ENCODE assay signal across 16 cellular contexts in genomic region chr1:232110281-232111090, GRCh38.
DNase-seq lines count a peak whose midpoint lies in the region; FAIRE-seq and TF ChIP-seq lines count a peak whose summit lies in the region.
"Had no signal": no experiment of that assay in that cellular context is flagged by ENCODE, and none has a peak within 500 bp of the region (broad histone marks: within the 10 kb centered on the region; RNA-seq: fewer than 3 reads in every experiment).

No MANE protein-coding gene starts in this region.

- H3K18ac ChIP-seq in mesenchymal stem cell (ENCODE audit: low read depth in 1 of 2, low read length in 2 of 2), result peak overlapping the region in 1 of 2 experiments; percentile 11

- H3K9me3 ChIP-seq in HUES6 (ENCODE audit: control insufficient read depth, insufficient read depth, low read depth, low read length), result no peaks in the 10 kb centered on the region
- H3K9me3 ChIP-seq in mesenchymal stem cell (ENCODE audit: control insufficient read depth, low read length), result no peaks in the 10 kb centered on the region
- H3K9me3 ChIP-seq: Peyer's patch, upper lobe of left lung had no signal

- H3K4me3 ChIP-seq in HUES6 (ENCODE audit: low read depth, low read length) (peak overlapping the region; percentile 46), mesenchymal stem cell (ENCODE audit: insufficient read depth in 1 of 2, low read depth in 1 of 2, low read length in 2 of 2) (no peak overlapping the region)
- H3K4me3 ChIP-seq: Peyer's patch, upper lobe of left lung had no signal

- TF ChIP-seq CTCF in AG09319 (IDR thresholded peaks at IDR 0.05; ENCODE audit: low read depth, low read length), result no peak

- H3K36me3 ChIP-seq in HUES6 (ENCODE audit: control insufficient read depth, insufficient read depth, low read length) (no peaks in the 10 kb centered on the region), mesenchymal stem cell (ENCODE audit: control insufficient read depth in 1 of 2, insufficient read depth in 2 of 2, low read depth in 1 of 2, low read length in 2 of 2) (no peaks in the 10 kb centered on the region)
- H3K36me3 ChIP-seq: Peyer's patch, upper lobe of left lung had no signal

- H2AFZ ChIP-seq in mesenchymal stem cell (ENCODE audit: low read depth, low read length), result peak overlapping the region; percentile 24

- H3K27ac ChIP-seq in HUES6 (ENCODE audit: low read depth, low read length) (peak overlapping the region; percentile 52; the same call in 1 of the 2 replicates), mesenchymal stem cell (ENCODE audit: low read length, poor library complexity, severe bottlenecking) (peak overlapping the region; percentile 7)
- H3K27ac ChIP-seq: Peyer's patch, upper lobe of left lung had no signal

- H4K91ac ChIP-seq in mesenchymal stem cell (ENCODE audit: low read length), result peak overlapping the region; percentile 70

- H2BK120ac ChIP-seq in mesenchymal stem cell (ENCODE audit: low read depth, low read length), result no peak overlapping the region

- H3K27me3 ChIP-seq in HUES6 (ENCODE audit: control insufficient read depth, insufficient read depth, low read length) (no peaks in the 10 kb centered on the region), mesenchymal stem cell (ENCODE audit: control insufficient read depth in 1 of 2, insufficient read depth in 1 of 2, low read length in 2 of 2) (no peaks in the 10 kb centered on the region)
- H3K27me3 ChIP-seq: Peyer's patch, upper lobe of left lung had no signal

- H3K4ac ChIP-seq in mesenchymal stem cell (ENCODE audit: low read depth in 1 of 2, low read length in 2 of 2), result no peak overlapping the region

- peak overlapping the region; percentile 16 for H4K8ac ChIP-seq in mesenchymal stem cell (ENCODE audit: low read length)

- H3K14ac ChIP-seq in mesenchymal stem cell (ENCODE audit: low read length in 2 of 2), result no peak overlapping the region

- FAIRE-seq in endometrium (lab: Jason Lieb, UNC), result peak; percentile 8

- peak overlapping the region; percentile 55 for H3K9ac ChIP-seq in HUES6 (ENCODE audit: low read length)
- H3K9ac ChIP-seq in mesenchymal stem cell (ENCODE audit: low read length), result no peak overlapping the region

- no peak overlapping the region for H3K4me2 ChIP-seq in mesenchymal stem cell (ENCODE audit: low read length, poor library complexity, severe bottlenecking)

- no peak overlapping the region for H3K23ac ChIP-seq in mesenchymal stem cell (ENCODE audit: low read length in 2 of 2)

- no peak overlapping the region for H2BK15ac ChIP-seq in mesenchymal stem cell (ENCODE audit: low read depth, poor library complexity, severe bottlenecking)

- WGBS in mesenchymal stem cell, result 34% methylated on average over 13 of the region's 14 CpGs

- DNase-seq in AG09319 (ENCODE audit: extremely low read depth, low read depth) (peak; percentile 27), mesenchymal stem cell (peak; percentile 40), T-helper 2 cell (no peak), GF-D8 (lab: John Stamatoyannopoulos, UW) (no peak), NCI-H1436 (lab: John Stamatoyannopoulos, UW) (no peak)
- no peak for DNase-seq in activated CD8-positive, alpha-beta memory T cell treated with anti-CD3 and anti-CD28 coated beads, Interleukin-2, amount 50 U/mL, for 48 hours
- DNase-seq: activated CD8-positive, alpha-beta memory T cell treated with anti-CD3 and anti-CD28 coated beads, Interleukin-2, amount 50 U/mL, for 4 hours; AML-193; amygdala; GDM1; naive thymus-derived CD4-positive, alpha-beta T cell; NCI-H446; Peyer's patch; upper lobe of left lung had no signal

- no peaks in the 10 kb centered on the region for H3K79me1 ChIP-seq in mesenchymal stem cell (replicated peaks; ENCODE audit: low read length, poor library complexity, severe bottlenecking)

- peaks cover 37% of the 10 kb centered on the region for H3K4me1 ChIP-seq in HUES6 (ENCODE audit: control insufficient read depth, insufficient read depth, low read length)
- peaks cover 8% of the 10 kb centered on the region for H3K4me1 ChIP-seq in mesenchymal stem cell (ENCODE audit: control insufficient read depth, insufficient read depth, low read depth, low read length)
- H3K4me1 ChIP-seq: Peyer's patch, upper lobe of left lung had no signal

- no peak overlapping the region for H2BK5ac ChIP-seq in mesenchymal stem cell (ENCODE audit: low read depth, low read length, poor library complexity, severe bottlenecking)

- H2BK12ac ChIP-seq in mesenchymal stem cell (ENCODE audit: low read length in 2 of 2), result no peak overlapping the region

- H2AK5ac ChIP-seq in mesenchymal stem cell (ENCODE audit: low read length, severe bottlenecking), result no peak overlapping the region

Comparison
In these comparisons a context has a peak if more than half of its experiments do, and no peak if none do; other contexts are left out.
1. DNase-seq: peak in AG09319 (single experiment) and mesenchymal stem cell (single experiment); none in T-helper 2 cell (0 of 5), activated CD8-positive, alpha-beta memory T cell treated with anti-CD3 and anti-CD28 coated beads, Interleukin-2, amount 50 U/mL, for 48 hours (single experiment), GF-D8 (single experiment) and NCI-H1436 (single experiment).